8 cellular contexts compared by ENCODE assay signal in genomic region chr5:143403357-143403606, GRCh38. TPM values are rescaled to one million over a fixed set of nuclear protein-coding genes. Genes with fewer than 3 reads are reported as not detected.
A peak's percentile ranks its signal among the peaks of the same experiment; 100 is the strongest.
DNase-seq lines count a peak whose midpoint lies in the region; ATAC-seq and TF ChIP-seq lines count a peak whose summit lies in the region.

No MANE protein-coding gene starts in this region.

- H3K27me3 ChIP-seq in WERI-Rb-1 (ENCODE audit: insufficient read depth, low read depth, severe bottlenecking), result no peaks in the 10 kb centered on the region

- peak; percentile 10 for ATAC-seq in GM19023 (IDR thresholded peaks at IDR 0.05; ENCODE audit: unreplicated experiment)
- peak; percentile 12 for ATAC-seq in HG02852 (IDR thresholded peaks at IDR 0.05; ENCODE audit: unreplicated experiment)
- peak; percentile 20 to 34 for ATAC-seq in left cardiac atrium

- POLR2A ChIA-PET in HEK293T (lab: Yijun Ruan, JAX), result interaction anchor here (0.6 to 2.0 kb wide), 4 partner anchors 30 to 1321 kb away, joined by 3 to 4 read pairs (median 4); no protein-coding TSS in a partner anchor

- no peaks in the 10 kb centered on the region for H3K9me3 ChIP-seq in WERI-Rb-1 (ENCODE audit: severe bottlenecking)

- intact Hi-C loops in left cardiac atrium (cut with DNase I), result loop anchor here (5.0 to 10.0 kb wide), 5 partner anchors 201 to 478 kb away; no protein-coding TSS in a partner anchor

- no peak for DNase-seq in WERI-Rb-1
- no peak for DNase-seq in left cardiac atrium
- DNase-seq in skeletal muscle cell (ENCODE audit: low read depth), result no peak
- DNase-seq in pons (ENCODE audit: low spot score), result no peak
- DNase-seq in NCI-H2081 treated with DMSO at 0.1 percent for 48 hours (lab: John Stamatoyannopoulos, UW), result no peak
- DNase-seq in HEK293T (ENCODE audit: extremely low spot score), result no peak

- H3K4me3 ChIP-seq in WERI-Rb-1 (ENCODE audit: low read depth, low read length), result peak overlapping the region; percentile 91
- H3K4me3 ChIP-seq in skeletal muscle cell (ENCODE audit: low read depth, low read length), result peak overlapping the region; percentile 82

- CTCF ChIA-PET in HEK293T (lab: Yijun Ruan, JAX), result interaction anchor here (0.6 to 1.6 kb wide), 3 partner anchors 330 to 599 kb away, joined by 3 to 5 read pairs (median 3); no protein-coding TSS in a partner anchor

- H3K27ac ChIP-seq in WERI-Rb-1, result peak overlapping the region; percentile 42

- no peak for TF ChIP-seq CTCF in WERI-Rb-1 (IDR thresholded peaks at IDR 0.05; ENCODE audit: low read depth, low read length)

- no peaks in the 10 kb centered on the region; the same call in none of the 2 replicates for H3K36me3 ChIP-seq in WERI-Rb-1

TF ChIP-seq in HEK293T, 16 proteins besides CTCF, POLR2A, EP300 and RAD21:
- no peak for TF ChIP-seq BHLHE40 (IDR thresholded peaks at IDR 0.05; ENCODE audit: borderline replicate concordance)
- TF ChIP-seq FOXM1 (IDR thresholded peaks at IDR 0.05; ENCODE audit: borderline replicate concordance), result no peak
- TF ChIP-seq L3MBTL2 (conservative IDR thresholded peaks at IDR 0.05), result no peak
- TF ChIP-seq TARDBP (IDR thresholded peaks at IDR 0.05), result no peak
- TF ChIP-seq LEF1 (IDR thresholded peaks at IDR 0.05; ENCODE audit: borderline replicate concordance), result no peak
- TF ChIP-seq CTBP1 (IDR thresholded peaks at IDR 0.05; ENCODE audit: borderline replicate concordance), result no peak
TF ChIP-seq in HEK293T: peak in this region for 0.

RNA-seq across cellular contexts. Expression of gene NR3C1, which starts 0.2 kb away (rescaled TPM):
- 10 to 100 TPM; 39.0 to 51.7 TPM for total RNA-seq in left cardiac atrium
